In genomic region chr5:17189381-17190036, GRCh38 we compare ENCODE assay signal across 8 cellular contexts. TPM values are rescaled to one million over a fixed set of nuclear protein-coding genes. Genes with fewer than 3 reads are reported as not detected.
A peak's percentile ranks its signal among the peaks of the same experiment; 100 is the strongest.
DNase-seq lines count a peak whose midpoint lies in the region; ATAC-seq and TF ChIP-seq lines count a peak whose summit lies in the region.

No MANE protein-coding gene starts in this region.

- no peaks in the 10 kb centered on the region for H3K79me2 ChIP-seq in PC-9 (ENCODE audit: low read depth)
- H3K79me2 ChIP-seq in parathyroid adenoma, result no peaks in the 10 kb centered on the region

- H3K27ac ChIP-seq in PC-9 (no peak overlapping the region), foreskin keratinocyte (peak overlapping the region; percentile 44), parathyroid adenoma (peak overlapping the region; percentile 67), vagina (no peak overlapping the region)

- TF ChIP-seq POLR2A in vagina (IDR thresholded peaks at IDR 0.05), result no peak

- 0 out of 2 replicates have a peak overlapping the region, but pooled peaks have one; percentile 10 for H2AFZ ChIP-seq in PC-9
- H2AFZ ChIP-seq in parathyroid adenoma, result peak overlapping the region; percentile 28

- no peaks in the 10 kb centered on the region for H3K9me2 ChIP-seq in PC-9 (ENCODE audit: insufficient read depth)

- peak overlapping the region; percentile 20 for H3K4me2 ChIP-seq in PC-9
- peak overlapping the region; percentile 48 for H3K4me2 ChIP-seq in parathyroid adenoma (ENCODE audit: low read length)

- TF ChIP-seq CTCF in PC-9 (conservative IDR thresholded peaks at IDR 0.05) (peak; percentile 99), foreskin keratinocyte (conservative IDR thresholded peaks at IDR 0.05) (peak; percentile 89), parathyroid adenoma (IDR thresholded peaks at IDR 0.05) (peak; percentile 94), vagina (IDR thresholded peaks at IDR 0.05) (peak in 2 of 3 experiments; percentile 65 to 67)

- no peaks in the 10 kb centered on the region for H3K9me3 ChIP-seq in PC-9 (ENCODE audit: insufficient read depth, low read depth)
- H3K9me3 ChIP-seq in parathyroid adenoma (ENCODE audit: control insufficient read depth, low read length), result no peaks in the 10 kb centered on the region
- no peaks in the 10 kb centered on the region for H3K9me3 ChIP-seq in vagina

- POLR2A ChIA-PET in PC-9 (lab: Charles Lee; ENCODE audit: unreplicated experiment), result no interaction called here

- H3K27me3 ChIP-seq in PC-9 (ENCODE audit: insufficient read depth, low read depth) (no peaks in the 10 kb centered on the region), foreskin keratinocyte (no peaks in the 10 kb centered on the region), parathyroid adenoma (ENCODE audit: control insufficient read depth, insufficient read depth, low read length) (no peaks in the 10 kb centered on the region), vagina (no peaks in the 10 kb centered on the region)

- intact Hi-C loops in PC-9 (cut with micrococcal nuclease; ENCODE audit: unreplicated experiment) (loop anchor here (1.0 to 10.0 kb wide), 6 partner anchors 57 to 499 kb away; no protein-coding TSS in a partner anchor), vagina (cut with DNase I) (loop anchor here (5.0 to 10.0 kb wide), 2 partner anchors 255 to 397 kb away; partner anchors contain the start of gene MYO10)

- H3K4me1 ChIP-seq in PC-9 (replicated peaks; ENCODE audit: insufficient read depth) (peaks cover 10% of the 10 kb centered on the region), foreskin keratinocyte (peaks cover 28% of the 10 kb centered on the region), parathyroid adenoma (peaks cover 34% of the 10 kb centered on the region), vagina (peaks cover 16% of the 10 kb centered on the region)

- H3K36me3 ChIP-seq in PC-9 (ENCODE audit: low read depth) (no peaks in the 10 kb centered on the region), parathyroid adenoma (ENCODE audit: control insufficient read depth, insufficient read depth, low read length) (no peaks in the 10 kb centered on the region), vagina (no peaks in the 10 kb centered on the region)

- CTCF ChIA-PET in PC-9 (lab: Charles Lee), result interaction anchor here (0.6 to 3.4 kb wide), 26 partner anchors 9 to 1463 kb away, joined by 3 to 35 read pairs (median 5); partner anchors contain the start of gene MYO10

- peak; percentile 58 for ATAC-seq in GM21360 (IDR thresholded peaks at IDR 0.05; ENCODE audit: unreplicated experiment)
- ATAC-seq in foreskin keratinocyte, result peak; percentile 44

- peak; percentile 74 for DNase-seq in COR-L47 (lab: John Stamatoyannopoulos, UW)
- peak; percentile 76 for DNase-seq in KG1 (lab: John Stamatoyannopoulos, UW)
- DNase-seq in PC-9, result peak; percentile 56 to 86
- peak; percentile 77 to 83 for DNase-seq in activated T-cell treated with anti-CD3 and anti-CD28 coated beads, Interleukin-2, amount 50 U/mL, for 48 hours
- peak in 1 of 2 donors; percentile 60 for DNase-seq in foreskin keratinocyte
- no peak for DNase-seq in vagina (ENCODE audit: extremely low spot score in 2 of 2)

- no TSS peak for BruUV-seq in PC-9 (replicated peaks; lab: Mats Ljungman, UMichigan)

- peaks cover 6% of the 10 kb centered on the region for H3F3A ChIP-seq in PC-9 (ENCODE audit: insufficient read depth, low read depth)

- no peaks in the 10 kb centered on the region for H4K20me1 ChIP-seq in PC-9 (ENCODE audit: insufficient read depth)

- no peak overlapping the region for H3K4me3 ChIP-seq in PC-9
- no peak overlapping the region for H3K4me3 ChIP-seq in parathyroid adenoma (ENCODE audit: low read depth, low read length)
- H3K4me3 ChIP-seq in vagina, result no peak overlapping the region

- H3K9ac ChIP-seq in parathyroid adenoma, result no peak overlapping the region

RNA-seq across cellular contexts. Expression of gene BASP1, which starts 27.9 kb away (rescaled TPM):
- total RNA-seq in PC-9 (2021) (not detected in 2 replicates), foreskin keratinocyte (83.8 and 106 TPM in 2 replicates), vagina (46.4 TPM)
- 106 and 127 TPM in 2 replicates for polyA plus RNA-seq in foreskin keratinocyte

Comparison
In these comparisons a context has a peak if more than half of its experiments do, and no peak if none do; other contexts are left out.
1. DNase-seq: peak in COR-L47 (single experiment), KG1 (single experiment), PC-9 (2 of 2) and activated T-cell treated with anti-CD3 and anti-CD28 coated beads, Interleukin-2, amount 50 U/mL, for 48 hours (2 of 2); none in vagina (0 of 2).
2. H3K27ac ChIP-seq: peak in foreskin keratinocyte (single experiment) and parathyroid adenoma (single experiment); none in PC-9 (single experiment) and vagina (single experiment).
3. RNA of gene BASP1, which starts 27.9 kb away (total RNA-seq): 83.8 to 106 TPM in foreskin keratinocyte and 46.4 TPM in vagina (single experiment); not detected in PC-9; every median in the first group is over 10 times any median in the second.
4. Peak in every context shown above with its lines, with median percentiles within 50 percentile points of each other: CTCF ChIP-seq.